In genomic region chr1:111441573-111442192, GRCh38 we compare ENCODE assay signal across 9 cellular contexts. TPM values are rescaled to one million over a fixed set of nuclear protein-coding genes. Genes with fewer than 3 reads are reported as not detected.
DNase-seq lines count a peak whose midpoint lies in the region; ATAC-seq lines count a peak whose summit lies in the region.
"Had no signal": no experiment of that assay in that cellular context is flagged by ENCODE, and none has a peak within 500 bp of the region (broad histone marks: within the 10 kb centered on the region; RNA-seq: fewer than 3 reads in every experiment).

No MANE protein-coding gene starts in this region.

- in situ Hi-C loops in SK-MEL-5 (cut with HindIII; ENCODE audit: low pct_unique_long_range_greater_than_20kb, low sequenced_read_pairs), result no loop called here

- H3K4me1 Mint-ChIP-seq in stimulated activated effector memory CD8-positive, alpha-beta T cell treated with anti-CD3 and anti-CD28 coated beads, Interleukin-12 subunit alpha, Interleukin-12 subunit beta, amount 100 ng/mL, for 72 hours, result peaks cover 49% of the 10 kb centered on the region

- peak; percentile 6 for DNase-seq in NCI-H146 (lab: John Stamatoyannopoulos, UW)
- no peak for DNase-seq in NCI-H146 treated with DMSO at 0.1 percent for 48 hours (lab: John Stamatoyannopoulos, UW; ENCODE audit: unreplicated experiment)
- DNase-seq in SK-MEL-5 (ENCODE audit: low read depth, low spot score), result peak; percentile 51
- DNase-seq in activated naive CD4-positive, alpha-beta T cell treated with anti-CD3 and anti-CD28 coated beads, Interleukin-2, amount 50 U/mL, for 16 hours, result peak; percentile 69
- DNase-seq in left kidney (ENCODE audit: low read depth, low spot score), result peak; percentile 39
- peak; percentile 17 to 67 for DNase-seq in stimulated activated effector memory CD8-positive, alpha-beta T cell treated with anti-CD3 and anti-CD28 coated beads, Interleukin-12 subunit alpha, Interleukin-12 subunit beta, amount 100 ng/mL, for 72 hours (ENCODE audit: low spot score in 2 of 2)
- no peak for DNase-seq in NCI-H510A (lab: John Stamatoyannopoulos, UW)
- no peak for DNase-seq in cortex of kidney (lab: John Stamatoyannopoulos, UW)

- peak; percentile 63 for ATAC-seq in stimulated activated effector memory CD8-positive, alpha-beta T cell treated with anti-CD3 and anti-CD28 coated beads, Interleukin-12 subunit alpha, Interleukin-12 subunit beta, amount 100 ng/mL, for 72 hours

- peaks cover 84% of the 10 kb centered on the region for H3K36me3 Mint-ChIP-seq in stimulated activated effector memory CD8-positive, alpha-beta T cell treated with anti-CD3 and anti-CD28 coated beads, Interleukin-12 subunit alpha, Interleukin-12 subunit beta, amount 100 ng/mL, for 72 hours

- H3K4me3 Mint-ChIP-seq in stimulated activated effector memory CD8-positive, alpha-beta T cell treated with anti-CD3 and anti-CD28 coated beads, Interleukin-12 subunit alpha, Interleukin-12 subunit beta, amount 100 ng/mL, for 72 hours, result no peak overlapping the region
- H3K4me3 Mint-ChIP-seq: dendritic cell treated with granulocyte-macrophage colony-stimulating factor and Interleukin-4, amounts not matched to agents 40 ng/mL and 50 ng/mL, for 4 days had no signal

- H3K27ac Mint-ChIP-seq in stimulated activated effector memory CD8-positive, alpha-beta T cell treated with anti-CD3 and anti-CD28 coated beads, Interleukin-12 subunit alpha, Interleukin-12 subunit beta, amount 100 ng/mL, for 72 hours, result peak overlapping the region; percentile 99
- H3K27ac Mint-ChIP-seq: dendritic cell treated with granulocyte-macrophage colony-stimulating factor and Interleukin-4, amounts not matched to agents 40 ng/mL and 50 ng/mL, for 4 days had no signal

- H3K9me3 Mint-ChIP-seq in stimulated activated effector memory CD8-positive, alpha-beta T cell treated with anti-CD3 and anti-CD28 coated beads, Interleukin-12 subunit alpha, Interleukin-12 subunit beta, amount 100 ng/mL, for 72 hours, result no peaks in the 10 kb centered on the region
- H3K9me3 Mint-ChIP-seq: dendritic cell treated with granulocyte-macrophage colony-stimulating factor and Interleukin-4, amounts not matched to agents 40 ng/mL and 50 ng/mL, for 4 days had no signal

RNA-seq across cellular contexts. Expression of gene WDR77, which starts 7.4 kb away (rescaled TPM):
- 54.1 and 57.1 TPM in 2 replicates for total RNA-seq in SK-MEL-5 (2014; rRNA removed; shearing (Covaris generic))
- polyA plus RNA-seq in SK-MEL-5 (2015; cell fraction: cytosol; rRNA removed), result 53.8 and 69.0 TPM in 2 replicates
- polyA plus RNA-seq in SK-MEL-5 (2015; cell fraction: nucleus; rRNA removed), result 87.5 and 109 TPM in 2 replicates

RNA-seq across cellular contexts. Expression of gene ATP5PB, which starts 7.6 kb away (rescaled TPM):
- total RNA-seq in SK-MEL-5 (2014; rRNA removed; shearing (Covaris generic)), result 683 and 745 TPM in 2 replicates
- polyA plus RNA-seq in SK-MEL-5 (2015; cell fraction: cytosol; rRNA removed), result 342 and 365 TPM in 2 replicates
- 62.0 and 97.5 TPM in 2 replicates for polyA plus RNA-seq in SK-MEL-5 (2015; cell fraction: nucleus; rRNA removed)

RNA-seq across cellular contexts. Expression of gene OVGP1, which starts 14.1 kb away (rescaled TPM):
- total RNA-seq in SK-MEL-5 (2014; rRNA removed; shearing (Covaris generic)), result 0.29 and 0.53 TPM in 2 replicates
- 0.23 and 0.45 TPM in 2 replicates for polyA plus RNA-seq in SK-MEL-5 (2015; cell fraction: cytosol; rRNA removed)
- polyA plus RNA-seq in SK-MEL-5 (2015; cell fraction: nucleus; rRNA removed), result 0.61 and 1.7 TPM in 2 replicates

RNA-seq across cellular contexts. Expression of gene C1orf162, which starts 32.1 kb away (rescaled TPM):
- 0.08 TPM in 1 of 2 replicates, not detected in the other for total RNA-seq in SK-MEL-5 (2014; rRNA removed; shearing (Covaris generic))
- polyA plus RNA-seq in SK-MEL-5 (2015; cell fraction: cytosol; rRNA removed), result 0.08 and 0.18 TPM in 2 replicates
- polyA plus RNA-seq in SK-MEL-5 (2015; cell fraction: nucleus; rRNA removed), result 3.3 and 5.8 TPM in 2 replicates

Comparison
In these comparisons a context has a peak if more than half of its experiments do, and no peak if none do; other contexts are left out.
1. DNase-seq: peak in NCI-H146 (single experiment), SK-MEL-5 (single experiment), activated naive CD4-positive, alpha-beta T cell treated with anti-CD3 and anti-CD28 coated beads, Interleukin-2, amount 50 U/mL, for 16 hours (single experiment), left kidney (single experiment) and stimulated activated effector memory CD8-positive, alpha-beta T cell treated with anti-CD3 and anti-CD28 coated beads, Interleukin-12 subunit alpha, Interleukin-12 subunit beta, amount 100 ng/mL, for 72 hours (2 of 2); none in NCI-H146 treated with DMSO at 0.1 percent for 48 hours (single experiment), NCI-H510A (single experiment) and cortex of kidney (single experiment).